Comparison of ENCODE assay signal across 1 cellular context in genomic region chr4:1870578-1871443, GRCh38.
A peak's percentile ranks its signal among the peaks of the same experiment; 100 is the strongest.
TF ChIP-seq lines count a peak whose summit lies in the region.

TSS of gene NSD2 (plus strand) at chr4:1871393. CDS start at chr4:1900655, 29,262 bp downstream.

TF ChIP-seq in K562, 482 proteins besides CTCF, POLR2A, EP300 and RAD21 (continued from another document and continues in another):
- TF ChIP-seq THAP12 (CRISPR knock-in tag; IDR thresholded peaks at IDR 0.05) (peak; percentile 81; the same call in 1 of the 2 replicates), CBX8 (IDR thresholded peaks at IDR 0.05; ENCODE audit: borderline replicate concordance, extremely low read depth, low read depth, low read length, poor library complexity, severe bottlenecking) (no peak), SP1 (CRISPR knock-in tag; IDR thresholded peaks at IDR 0.05) (peak; percentile 79; the same call in 1 of the 2 replicates), EHMT2 (IDR thresholded peaks at IDR 0.05) (no peak), ZNF134 (CRISPR knock-in tag; conservative IDR thresholded peaks at IDR 0.05) (no peak), YY1 (IDR thresholded peaks at IDR 0.05; ENCODE audit: borderline replicate concordance in 1 of 3, control insufficient read depth in 1 of 3, extremely low read depth in 1 of 3, insufficient read depth in 3 of 3, insufficient read length in 1 of 3, insufficient replicate concordance in 2 of 3, low read depth in 1 of 3, low read length in 2 of 3) (peak in 1 of 3 experiments; percentile 40), ZBTB8A (IDR thresholded peaks at IDR 0.05; ENCODE audit: partially characterized antibody) (no peak), MAFG (tag; conservative IDR thresholded peaks at IDR 0.05) (no peak), BCL6 (CRISPR knock-in tag; IDR thresholded peaks at IDR 0.05) (no peak), ZNF318 (IDR thresholded peaks at IDR 0.05; ENCODE audit: borderline replicate concordance in 1 of 2, low read depth in 1 of 2) (no peak), ATF2 (CRISPR knock-in tag; IDR thresholded peaks at IDR 0.05) (no peak), SNIP1 (IDR thresholded peaks at IDR 0.05; ENCODE audit: low read depth) (no peak), TAF7 (tag; IDR thresholded peaks at IDR 0.05) (no peak), U2AF2 (optimal IDR thresholded peaks at IDR 0.05; ENCODE audit: low read depth, low read length) (no peak), COPS2 (conservative IDR thresholded peaks at IDR 0.05) (no peak), ZNF124 (CRISPR knock-in tag; IDR thresholded peaks at IDR 0.05) (no peak), KDM5B (IDR thresholded peaks at IDR 0.05; ENCODE audit: insufficient replicate concordance, low read depth, low read length) (peak; percentile 79), TEAD1 (CRISPR knock-in tag; IDR thresholded peaks at IDR 0.05) (peak; percentile 63 to 85; a peak in 2 of 4 replicates), BCOR (IDR thresholded peaks at IDR 0.05) (no peak), ZNF224 (CRISPR knock-in tag; IDR thresholded peaks at IDR 0.05) (no peak), SIX5 (IDR thresholded peaks at IDR 0.05; ENCODE audit: borderline replicate concordance in 1 of 2, insufficient read depth in 1 of 2, low read depth in 1 of 2, low read length in 2 of 2) (no peak), KAT8 (IDR thresholded peaks at IDR 0.05; ENCODE audit: low read depth) (no peak), CXXC5 (CRISPR knock-in tag; IDR thresholded peaks at IDR 0.05) (peak; percentile 96), CEBPB (tag; IDR thresholded peaks at IDR 0.05) (no peak), ZBTB1 (CRISPR knock-in tag; IDR thresholded peaks at IDR 0.05; ENCODE audit: borderline replicate concordance, low read depth) (peak; percentile 73; the same call in 1 of the 2 replicates), MYC (IDR thresholded peaks at IDR 0.05; ENCODE audit: low read depth, low read length) (peak; percentile 84), MYC (CRISPR knock-in tag; IDR thresholded peaks at IDR 0.05; ENCODE audit: borderline replicate concordance, low read depth) (no peak), ZNF444 (CRISPR knock-in tag; IDR thresholded peaks at IDR 0.05) (no peak), RREB1 (CRISPR knock-in tag; IDR thresholded peaks at IDR 0.05) (peak; percentile 78; the same call in 1 of the 2 replicates), CBFA2T3 (IDR thresholded peaks at IDR 0.05) (no peak), SETDB1 (IDR thresholded peaks at IDR 0.05; ENCODE audit: low read length) (no peak), NUFIP1 (IDR thresholded peaks at IDR 0.05; ENCODE audit: partially characterized antibody) (no peak), SIRT6 (IDR thresholded peaks at IDR 0.05; ENCODE audit: low read depth, low read length) (no peak), NR3C1 (CRISPR knock-in tag; IDR thresholded peaks at IDR 0.05) (peak; percentile 46; the same call in 1 of the 2 replicates), STAG1 (CRISPR knock-in tag; IDR thresholded peaks at IDR 0.05; ENCODE audit: borderline replicate concordance) (0 out of 2 replicates have a peak, but pooled peaks have one; percentile 26), FOSL1 (tag; conservative IDR thresholded peaks at IDR 0.05) (0 out of 2 replicates have a peak, but pooled peaks have one; percentile 39), GTF2E2 (tag; IDR thresholded peaks at IDR 0.05) (peak; percentile 62; the same call in 1 of the 2 replicates), KLF16 (IDR thresholded peaks at IDR 0.05) (no peak), UBTF (IDR thresholded peaks at IDR 0.05; ENCODE audit: borderline replicate concordance in 1 of 2, low read depth in 2 of 2, low read length in 2 of 2) (peak; percentile 55 to 57; a peak in 2 of 4 replicates), MXI1 (IDR thresholded peaks at IDR 0.05; ENCODE audit: low read depth, low read length) (no peak), XRCC4 (IDR thresholded peaks at IDR 0.05; ENCODE audit: extremely low read depth, insufficient read depth, insufficient read length) (no peak), NCOA4 (IDR thresholded peaks at IDR 0.05; ENCODE audit: partially characterized antibody) (no peak)
